In the genomic region with DNA sequence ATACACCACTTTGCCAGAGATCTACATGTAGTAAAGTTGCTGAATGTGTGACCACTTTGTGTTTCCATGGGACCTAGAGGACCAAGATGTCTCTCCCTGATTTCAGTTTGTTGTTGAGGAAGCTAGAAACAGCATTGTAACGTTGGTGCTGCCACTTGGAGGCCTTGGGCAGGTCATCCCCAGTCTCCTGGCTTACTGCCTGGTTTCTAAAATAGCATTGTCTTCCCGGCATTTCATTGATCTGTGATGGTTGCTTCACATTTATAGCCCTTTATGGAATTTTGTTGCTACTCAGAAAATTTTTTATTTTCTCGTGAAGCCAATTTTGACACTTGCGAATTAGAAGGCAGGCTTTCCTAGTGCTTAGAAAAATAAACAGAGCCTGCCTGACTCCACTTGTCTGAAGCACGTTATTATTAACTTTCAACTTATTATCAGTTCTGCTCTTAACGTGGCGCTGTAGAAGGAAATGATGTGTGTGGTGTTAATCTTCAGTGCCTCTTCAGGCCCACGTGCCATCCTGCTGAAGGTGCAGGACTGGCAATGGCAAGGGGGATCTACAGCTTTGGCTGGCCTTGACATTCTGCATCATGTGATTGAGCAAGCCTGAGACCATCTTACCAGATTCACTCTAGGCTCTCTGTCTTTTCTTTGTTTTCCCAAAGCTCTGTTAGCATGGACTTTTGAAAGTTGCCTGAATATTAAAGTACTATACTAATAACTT, we compare ENCODE assay signal across 12 cellular contexts. TPM values are rescaled to one million over a fixed set of nuclear protein-coding genes. Genes with fewer than 3 reads are reported as not detected.
DNase-seq lines count a peak whose midpoint lies in the region; ATAC-seq and TF ChIP-seq lines count a peak whose summit lies in the region.
"Had no signal": no experiment of that assay in that cellular context is flagged by ENCODE, and none has a peak within 500 bp of the region (broad histone marks: within the 10 kb centered on the region; RNA-seq: fewer than 3 reads in every experiment).

No MANE protein-coding gene starts in this region.

- peaks cover 78% of the 10 kb centered on the region for H3K36me3 Mint-ChIP-seq in CD4-positive, alpha-beta T cell (ENCODE audit: low read depth)
- H3K36me3 Mint-ChIP-seq in T-helper 17 cell (ENCODE audit: low read depth) = peaks cover 2% of the 10 kb centered on the region

- POLR2A ChIA-PET in CD4-positive, alpha-beta T cell (lab: Charles Lee) = interaction anchor here (1.4 to 2.0 kb wide), 3 partner anchors 11 to 38 kb away, joined by 3 to 4 read pairs (median 4); no protein-coding TSS in a partner anchor
- POLR2A ChIA-PET in A673 (lab: Charles Lee; ENCODE audit: low non-redundant PET) = no interaction called here

- no peaks in the 10 kb centered on the region for H3K27me3 ChIP-seq in CD4-positive, alpha-beta T cell (ENCODE audit: control insufficient read depth, insufficient read depth, low read length)
- no peaks in the 10 kb centered on the region for H3K27me3 ChIP-seq in A673 (replicated peaks; ENCODE audit: insufficient read depth, low read depth, low read length, poor library complexity)

- intact Hi-C loops in CD4-positive, alpha-beta T cell (cut with DNase I, micrococcal nuclease) = loop anchor here in 1 of 2 experiments (5.0 kb wide), 1 partner anchor 57 kb away; no protein-coding TSS in a partner anchor
- intact Hi-C loops in A673 (cut with micrococcal nuclease; ENCODE audit: unreplicated experiment) = no loop called here

- no peaks in the 10 kb centered on the region for H3K9me3 ChIP-seq in CD4-positive, alpha-beta T cell (ENCODE audit: control insufficient read depth, low read length)
- H3K9me3 ChIP-seq in T-helper 17 cell (ENCODE audit: control insufficient read depth, low read length, poor library complexity, severe bottlenecking) (no peaks in the 10 kb centered on the region), A673 (ENCODE audit: low read depth, low read length, poor library complexity, severe bottlenecking) (no peaks in the 10 kb centered on the region)

- DNase-seq in CD4-positive, alpha-beta T cell = no peak
- DNase-seq in T-helper 17 cell = no peak
- peak; percentile 47 for DNase-seq in fibroblast of peridontal ligament (ENCODE audit: extremely low read depth)
- DNase-seq in pons (ENCODE audit: low spot score) = peak; percentile 54
- DNase-seq in hypothalamus (lab: John Stamatoyannopoulos, UW) = no peak
- DNase-seq in A673 (ENCODE audit: low spot score) = no peak
- no peak for DNase-seq in CD1c-positive myeloid dendritic cell (ENCODE audit: extremely low spot score)
- no peak for DNase-seq in middle frontal gyrus (ENCODE audit: extremely low spot score, low spot score)
- DNase-seq: activated CD4-positive, alpha-beta T cell treated with anti-CD3 and anti-CD28 coated beads for 4 hours; Calu3; GOT3; NCI-H146 had no signal

- ATAC-seq in CD4-positive, alpha-beta T cell (ENCODE audit: poor library complexity) = no peak
- no peak for ATAC-seq in T-helper 17 cell

- no peak for TF ChIP-seq CTCF in CD4-positive, alpha-beta T cell (IDR thresholded peaks at IDR 0.05)
- no peak for TF ChIP-seq CTCF in A673 (conservative IDR thresholded peaks at IDR 0.05; ENCODE audit: low read depth, low read length)

- peaks cover 9% of the 10 kb centered on the region for H3K4me1 ChIP-seq in A673 (ENCODE audit: insufficient read depth, low read length, poor library complexity, severe bottlenecking)

- CTCF ChIA-PET in CD4-positive, alpha-beta T cell (lab: Charles Lee) = interaction anchor here (0.9 to 1.6 kb wide), 4 partner anchors 10 to 91 kb away, joined by 3 read pairs; no protein-coding TSS in a partner anchor
- CTCF ChIA-PET in A673 (lab: Charles Lee) = no interaction called here

- no peak overlapping the region for H3K4me3 ChIP-seq in A673 (ENCODE audit: low read depth, low read length, poor library complexity, severe bottlenecking)

- no peaks in the 10 kb centered on the region for H3K27me3 Mint-ChIP-seq in CD4-positive, alpha-beta T cell
- H3K27me3 Mint-ChIP-seq in T-helper 17 cell = no peaks in the 10 kb centered on the region

- H3K27ac ChIP-seq in CD4-positive, alpha-beta T cell (ENCODE audit: low read depth, low read length) = no peak overlapping the region
- no peak overlapping the region for H3K27ac ChIP-seq in A673 (ENCODE audit: low read depth, low read length, poor library complexity, severe bottlenecking)

- H3K4me3 Mint-ChIP-seq in CD4-positive, alpha-beta T cell = peak overlapping the region; percentile 46
- H3K4me3 Mint-ChIP-seq in T-helper 17 cell = peak overlapping the region; percentile 21

- H3K36me3 ChIP-seq in A673 (ENCODE audit: insufficient read depth, low read length, poor library complexity, severe bottlenecking) = no peaks in the 10 kb centered on the region

- H3K9me3 Mint-ChIP-seq in CD4-positive, alpha-beta T cell = no peaks in the 10 kb centered on the region

- BruUV-seq in A673 (replicated peaks; lab: Mats Ljungman, UMichigan) = no TSS peak

- peaks cover 93% of the 10 kb centered on the region for H3K4me1 Mint-ChIP-seq in CD4-positive, alpha-beta T cell (ENCODE audit: low read depth)
- H3K4me1 Mint-ChIP-seq in T-helper 17 cell = peaks cover 64% of the 10 kb centered on the region

- peak overlapping the region; percentile 83 for H3K27ac Mint-ChIP-seq in CD4-positive, alpha-beta T cell
- H3K27ac Mint-ChIP-seq in T-helper 17 cell = peak overlapping the region; percentile 80

RNA-seq across cellular contexts. Expression of a gene that starts 59.9 kb away (rescaled TPM):
- total RNA-seq in CD4-positive, alpha-beta T cell = 10 to 100 TPM; 86.4 to 89.2 TPM
- total RNA-seq in T-helper 17 cell (100 to 1,000 TPM; 109 to 110 TPM), A673 (2021) (33.5 and 39.9 TPM in 2 replicates)

Comparison
In these comparisons a context has a peak if more than half of its experiments do, and no peak if none do; other contexts are left out.
1. DNase-seq: peak in fibroblast of peridontal ligament (single experiment) and pons (single experiment); none in CD4-positive, alpha-beta T cell (0 of 10), T-helper 17 cell (0 of 3), hypothalamus (0 of 51), A673 (single experiment), CD1c-positive myeloid dendritic cell (single experiment) and middle frontal gyrus (single experiment).